In genomic region chr19:28283592-28283991, GRCh38 we compare ENCODE assay signal across 1 cellular context.
A peak's percentile ranks its signal among the peaks of the same experiment; 100 is the strongest.
TF ChIP-seq lines count a peak whose summit lies in the region.

No MANE protein-coding gene starts in this region.

TF ChIP-seq in HEK293, 187 proteins besides CTCF, POLR2A, EP300 and RAD21 (continued from another document):
- 0 out of 2 replicates have a peak, but pooled peaks have one; percentile 50 for TF ChIP-seq ZNF544 (tag by site-specific recombination; IDR thresholded peaks at IDR 0.05)
- 0 out of 2 replicates have a peak, but pooled peaks have one; percentile 22 for TF ChIP-seq ZNF302 (tag by site-specific recombination; IDR thresholded peaks at IDR 0.05; ENCODE audit: low read depth)
TF ChIP-seq in HEK293: peak in this region for 6.
